1 cellular context compared by ENCODE assay signal in the genomic region with DNA sequence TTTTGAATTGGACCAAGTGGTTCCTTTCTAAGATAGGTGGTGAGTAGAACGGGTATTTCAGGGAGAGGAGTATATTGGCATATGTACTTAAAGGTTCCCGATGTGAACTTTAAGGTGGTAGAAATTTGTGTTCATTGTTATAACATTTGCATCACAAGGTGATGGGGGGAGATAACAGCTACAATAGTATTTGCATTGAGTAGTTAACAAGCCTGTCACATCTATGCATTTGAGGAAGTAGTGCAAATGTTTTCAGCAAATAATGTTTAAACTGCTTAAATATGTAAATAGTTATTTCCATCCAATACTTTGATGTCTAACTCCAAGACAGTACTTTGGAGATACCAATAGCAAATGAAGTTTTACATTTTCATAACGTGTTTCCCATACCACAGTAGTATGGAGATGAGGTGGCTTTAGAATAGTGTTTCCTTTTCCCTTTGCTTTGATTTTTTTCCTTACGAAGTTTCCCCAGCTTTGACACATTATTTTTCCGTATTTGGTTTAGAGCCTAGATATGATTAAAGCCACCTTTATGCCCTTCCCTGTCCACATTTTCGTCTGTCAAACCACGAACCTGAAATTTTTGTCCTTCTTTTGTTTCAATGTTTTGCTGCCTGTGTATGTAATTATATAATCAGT.
TF ChIP-seq lines count a peak whose summit lies in the region.

No MANE protein-coding gene starts in this region.

TF ChIP-seq in GM23338, 12 proteins besides CTCF, POLR2A, EP300 and RAD21 (continued from another document):
- TF ChIP-seq, protein P1, sequence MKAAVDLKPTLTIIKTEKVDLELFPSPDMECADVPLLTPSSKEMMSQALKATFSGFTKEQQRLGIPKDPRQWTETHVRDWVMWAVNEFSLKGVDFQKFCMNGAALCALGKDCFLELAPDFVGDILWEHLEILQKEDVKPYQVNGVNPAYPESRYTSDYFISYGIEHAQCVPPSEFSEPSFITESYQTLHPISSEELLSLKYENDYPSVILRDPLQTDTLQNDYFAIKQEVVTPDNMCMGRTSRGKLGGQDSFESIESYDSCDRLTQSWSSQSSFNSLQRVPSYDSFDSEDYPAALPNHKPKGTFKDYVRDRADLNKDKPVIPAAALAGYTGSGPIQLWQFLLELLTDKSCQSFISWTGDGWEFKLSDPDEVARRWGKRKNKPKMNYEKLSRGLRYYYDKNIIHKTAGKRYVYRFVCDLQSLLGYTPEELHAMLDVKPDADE (IDR thresholded peaks at IDR 0.05), result no peak
- no peak for TF ChIP-seq ZNF114 (CRISPR knock-in tag; IDR thresholded peaks at IDR 0.05)
TF ChIP-seq in GM23338: peak in this region for 0.
